ENCODE assay signal across 21 cellular contexts in the genomic region with DNA sequence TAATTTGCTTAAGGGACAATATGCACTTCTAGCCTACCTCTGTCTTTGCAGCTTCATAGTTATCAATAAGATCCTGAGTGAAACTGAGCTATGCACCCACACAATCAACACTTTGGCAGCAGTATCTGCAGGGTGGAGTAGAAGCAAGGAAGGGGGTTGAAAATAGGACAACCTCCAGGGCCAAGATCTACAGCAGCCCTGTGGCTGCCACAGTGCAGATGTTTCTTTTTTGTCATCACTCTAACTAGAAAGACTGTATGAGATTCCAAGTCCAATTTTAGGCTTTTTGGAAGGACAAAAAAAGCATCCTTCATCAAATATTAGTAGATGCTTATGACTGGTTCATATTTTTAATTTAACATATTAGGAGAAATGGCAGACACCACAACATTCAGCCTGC.
DNase-seq lines count a peak whose midpoint lies in the region; ATAC-seq and TF ChIP-seq lines count a peak whose summit lies in the region.
"Had no signal": no experiment of that assay in that cellular context is flagged by ENCODE, and none has a peak within 500 bp of the region (broad histone marks: within the 10 kb centered on the region; RNA-seq: fewer than 3 reads in every experiment).

No MANE protein-coding gene starts in this region.

- H2BK5ac ChIP-seq in trophoblast cell (ENCODE audit: low read depth, low read length, poor library complexity), result no peak overlapping the region

- CTCF ChIA-PET in SK-N-SH (lab: Yijun Ruan, JAX), result no interaction called here
- CTCF ChIA-PET in Panc1 (lab: Charles Lee), result no interaction called here

- DNase-seq in SK-N-SH (no peak), Panc1 (ENCODE audit: low read depth, low spot score) (no peak), left ventricle myocardium superior (no peak), trophoblast cell (no peak), iPS-NIHi11 (ENCODE audit: low spot score) (no peak)
- DNase-seq in activated naive CD4-positive, alpha-beta T cell treated with anti-CD3 and anti-CD28 coated beads, Interleukin-2, amount 50 U/mL, for 16 hours, result no peak
- DNase-seq: COR-L47, DMS 273 treated with DMSO at 0.1 percent for 48 hours, DND-41, HCEC 1CT, KG1, MV-4-11, NCI-H187, NCI-H226, NCI-H524, PC-3 had no signal

- POLR2A ChIA-PET in SK-N-SH (lab: Yijun Ruan, JAX), result no interaction called here
- POLR2A ChIA-PET in Panc1 (lab: Charles Lee), result interaction anchor here (0.6 to 1.0 kb wide), 2 partner anchors 14 to 336 kb away, joined by 4 to 6 read pairs; partner anchors contain the start of gene CITED2

- no peak overlapping the region for H3K18ac ChIP-seq in trophoblast cell (ENCODE audit: low read length)

- H2BK12ac ChIP-seq in trophoblast cell (ENCODE audit: low read length), result peak overlapping the region; percentile 69

- H3K4me1 ChIP-seq in SK-N-SH (ENCODE audit: control insufficient read depth in 1 of 2, insufficient read depth in 2 of 2, low read depth in 1 of 2, low read length in 1 of 2) (peaks cover 0 to 13% of the 10 kb centered on the region in 2 experiments; a peak in 2 of 4 replicates), Panc1 (ENCODE audit: control insufficient read depth, insufficient read depth, low read length) (peaks cover 23% of the 10 kb centered on the region), trophoblast cell (ENCODE audit: control insufficient read depth in 1 of 2, insufficient read depth in 2 of 2, low read length in 2 of 2) (peaks cover 6 to 15% of the 10 kb centered on the region in 2 experiments)

- H2AFZ ChIP-seq in SK-N-SH (ENCODE audit: low read depth), result peak overlapping the region; percentile 78
- H2AFZ ChIP-seq in trophoblast cell (ENCODE audit: insufficient read depth, low read length, poor library complexity), result no peak overlapping the region

- no peak overlapping the region for H4K12ac ChIP-seq in trophoblast cell (ENCODE audit: low read depth, low read length)

- intact Hi-C loops in Panc1 (cut with micrococcal nuclease; ENCODE audit: unreplicated experiment) (no loop called here), left ventricle myocardium superior (cut with micrococcal nuclease) (no loop called here)

- H3K27me3 ChIP-seq in SK-N-SH (ENCODE audit: insufficient read depth), result no peaks in the 10 kb centered on the region
- H3K27me3 ChIP-seq in Panc1 (ENCODE audit: control insufficient read depth, insufficient read depth, low read length), result no peaks in the 10 kb centered on the region
- H3K27me3 ChIP-seq in trophoblast cell (ENCODE audit: insufficient read depth, low read length), result no peaks in the 10 kb centered on the region
- H3K27me3 ChIP-seq: SJSA1 had no signal

- TF ChIP-seq CTCF in SK-N-SH (IDR thresholded peaks at IDR 0.05) (no peak), Panc1 (IDR thresholded peaks at IDR 0.05) (no peak)

- H3K4me2 ChIP-seq in SK-N-SH (no peak overlapping the region), trophoblast cell (ENCODE audit: low read length) (no peak overlapping the region)

- no peaks in the 10 kb centered on the region for H3K79me2 ChIP-seq in SK-N-SH (ENCODE audit: insufficient read depth)
- H3K79me2 ChIP-seq in trophoblast cell (ENCODE audit: control insufficient read depth, insufficient read depth, low read length, poor library complexity), result no peaks in the 10 kb centered on the region

- H3K9me3 ChIP-seq in SK-N-SH (no peaks in the 10 kb centered on the region), Panc1 (ENCODE audit: control insufficient read depth, insufficient read depth, low read depth, low read length) (peaks cover 11% of the 10 kb centered on the region; the same call in 1 of the 2 replicates), trophoblast cell (ENCODE audit: insufficient read depth, low read depth, low read length) (no peaks in the 10 kb centered on the region)
- H3K9me3 ChIP-seq: SJSA1 had no signal

- H3K9ac ChIP-seq in SK-N-SH (no peak overlapping the region), trophoblast cell (ENCODE audit: low read length) (no peak overlapping the region)

- H2AK5ac ChIP-seq in trophoblast cell (ENCODE audit: low read length), result no peak overlapping the region

- no peak overlapping the region for H4K91ac ChIP-seq in trophoblast cell (ENCODE audit: low read depth, low read length)

- in situ Hi-C loops in Panc1 (cut with HindIII; ENCODE audit: low pct_unique_long_range_greater_than_20kb, low sequenced_read_pairs), result no loop called here

- H3F3A ChIP-seq in SK-N-SH (replicated peaks; ENCODE audit: insufficient read depth), result peaks cover 26% of the 10 kb centered on the region

- ATAC-seq in SK-N-SH treated with all-trans-retinoic acid at 6 μM for 48 hours (no peak), Panc1 (no peak), left ventricle myocardium superior (peak; percentile 75), GM21528 (IDR thresholded peaks at IDR 0.05; ENCODE audit: low FRiP score, unreplicated experiment) (no peak)
- ATAC-seq: PC-3 had no signal

- TF ChIP-seq EP300 in SK-N-SH (IDR thresholded peaks at IDR 0.05; ENCODE audit: borderline replicate concordance in 1 of 2, low read depth in 1 of 2, low read length in 1 of 2), result no peak

- BruUV-seq in Panc1 (replicated peaks; lab: Mats Ljungman, UMichigan), result no TSS peak

- H3K79me1 ChIP-seq in trophoblast cell (ENCODE audit: low read length), result peaks cover 13% of the 10 kb centered on the region

- no peak for TF ChIP-seq RAD21 in SK-N-SH (IDR thresholded peaks at IDR 0.05; ENCODE audit: low read length)

- no peak overlapping the region for H2BK120ac ChIP-seq in trophoblast cell (ENCODE audit: insufficient read depth, low read length, poor library complexity)

- H3K23ac ChIP-seq in trophoblast cell (ENCODE audit: low read length), result no peak overlapping the region

- no peaks in the 10 kb centered on the region for H3K36me3 ChIP-seq in SK-N-SH (replicated peaks in 1 of 2; ENCODE audit: control insufficient read depth in 1 of 2, insufficient read depth in 2 of 2, low read length in 1 of 2)
- no peaks in the 10 kb centered on the region for H3K36me3 ChIP-seq in Panc1 (ENCODE audit: control insufficient read depth, insufficient read depth, low read length)
- H3K36me3 ChIP-seq in trophoblast cell (ENCODE audit: control insufficient read depth in 1 of 2, insufficient read depth in 2 of 2, low read length in 2 of 2), result no peaks in the 10 kb centered on the region
- H3K36me3 ChIP-seq: SJSA1 had no signal

- H4K20me1 ChIP-seq in SK-N-SH (ENCODE audit: insufficient read depth), result no peaks in the 10 kb centered on the region

- H4K8ac ChIP-seq in trophoblast cell (ENCODE audit: low read depth, low read length), result no peak overlapping the region

- H3K9me2 ChIP-seq in SK-N-SH, result no peaks in the 10 kb centered on the region

- H3K4me3 ChIP-seq in SK-N-SH (ENCODE audit: low read depth in 2 of 2, low read length in 1 of 2), result no peak overlapping the region
- no peak overlapping the region for H3K4me3 ChIP-seq in Panc1 (ENCODE audit: low read depth in 2 of 2, low read length in 2 of 2)
- H3K4me3 ChIP-seq in trophoblast cell (ENCODE audit: low read depth, low read length), result no peak overlapping the region
- H3K4me3 ChIP-seq: SJSA1 had no signal

- H3K27ac ChIP-seq in SK-N-SH (ENCODE audit: low read depth in 2 of 2, low read length in 1 of 2) (no peak overlapping the region; a peak in 1 of 4 replicates), Panc1 (ENCODE audit: low read length) (peak overlapping the region; percentile 99), trophoblast cell (ENCODE audit: low read depth, low read length) (no peak overlapping the region)
- H3K27ac ChIP-seq: 22Rv1, RWPE1, SJSA1 had no signal

- H3K4ac ChIP-seq in trophoblast cell (ENCODE audit: low read depth, low read length), result no peak overlapping the region

- no peak overlapping the region for H3K14ac ChIP-seq in trophoblast cell (ENCODE audit: low read length)

TF ChIP-seq in SK-N-SH, 30 proteins besides CTCF, POLR2A, EP300 and RAD21 (continues in another document):
- TF ChIP-seq SIN3A (IDR thresholded peaks at IDR 0.05; ENCODE audit: borderline replicate concordance, low read depth, low read length) (no peak), POLR2AphosphoS5 (IDR thresholded peaks at IDR 0.05; ENCODE audit: low read depth, low read length) (no peak), RXRA (IDR thresholded peaks at IDR 0.05; ENCODE audit: borderline replicate concordance, low read depth) (no peak), MEF2A (IDR thresholded peaks at IDR 0.05; ENCODE audit: borderline replicate concordance, low read depth) (no peak), FOSL2 (IDR thresholded peaks at IDR 0.05; ENCODE audit: borderline replicate concordance, low read depth) (no peak), EZH2phosphoT487 (IDR thresholded peaks at IDR 0.05; ENCODE audit: borderline replicate concordance, low read depth) (no peak), RCOR1 (IDR thresholded peaks at IDR 0.05; ENCODE audit: low read length) (no peak), CHD2 (IDR thresholded peaks at IDR 0.05; ENCODE audit: low read length, partially characterized antibody) (no peak)
- TF ChIP-seq, protein P1, sequence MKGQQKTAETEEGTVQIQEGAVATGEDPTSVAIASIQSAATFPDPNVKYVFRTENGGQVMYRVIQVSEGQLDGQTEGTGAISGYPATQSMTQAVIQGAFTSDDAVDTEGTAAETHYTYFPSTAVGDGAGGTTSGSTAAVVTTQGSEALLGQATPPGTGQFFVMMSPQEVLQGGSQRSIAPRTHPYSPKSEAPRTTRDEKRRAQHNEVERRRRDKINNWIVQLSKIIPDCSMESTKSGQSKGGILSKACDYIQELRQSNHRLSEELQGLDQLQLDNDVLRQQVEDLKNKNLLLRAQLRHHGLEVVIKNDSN (IDR thresholded peaks at IDR 0.05; ENCODE audit: borderline replicate concordance, low read depth), result no peak

TF ChIP-seq in SK-N-SH treated with all-trans-retinoic acid at 6 μM for 48 hours, 23 proteins besides CTCF, POLR2A, EP300 and RAD21 (continues in another document):
- TF ChIP-seq TCF4 (CRISPR knock-in tag; IDR thresholded peaks at IDR 0.05; ENCODE audit: borderline replicate concordance) (no peak), POU6F1 (CRISPR knock-in tag; IDR thresholded peaks at IDR 0.05; ENCODE audit: borderline replicate concordance, low read depth) (no peak), ARNTL (CRISPR knock-in tag; IDR thresholded peaks at IDR 0.05; ENCODE audit: borderline replicate concordance, low read depth) (no peak), PPARA (CRISPR knock-in tag; IDR thresholded peaks at IDR 0.05; ENCODE audit: borderline replicate concordance) (no peak), ZFP3 (CRISPR knock-in tag; IDR thresholded peaks at IDR 0.05) (no peak), ZFP30 (CRISPR knock-in tag; IDR thresholded peaks at IDR 0.05) (no peak)
